Comparison of ENCODE assay signal across 8 cellular contexts in the genomic region with DNA sequence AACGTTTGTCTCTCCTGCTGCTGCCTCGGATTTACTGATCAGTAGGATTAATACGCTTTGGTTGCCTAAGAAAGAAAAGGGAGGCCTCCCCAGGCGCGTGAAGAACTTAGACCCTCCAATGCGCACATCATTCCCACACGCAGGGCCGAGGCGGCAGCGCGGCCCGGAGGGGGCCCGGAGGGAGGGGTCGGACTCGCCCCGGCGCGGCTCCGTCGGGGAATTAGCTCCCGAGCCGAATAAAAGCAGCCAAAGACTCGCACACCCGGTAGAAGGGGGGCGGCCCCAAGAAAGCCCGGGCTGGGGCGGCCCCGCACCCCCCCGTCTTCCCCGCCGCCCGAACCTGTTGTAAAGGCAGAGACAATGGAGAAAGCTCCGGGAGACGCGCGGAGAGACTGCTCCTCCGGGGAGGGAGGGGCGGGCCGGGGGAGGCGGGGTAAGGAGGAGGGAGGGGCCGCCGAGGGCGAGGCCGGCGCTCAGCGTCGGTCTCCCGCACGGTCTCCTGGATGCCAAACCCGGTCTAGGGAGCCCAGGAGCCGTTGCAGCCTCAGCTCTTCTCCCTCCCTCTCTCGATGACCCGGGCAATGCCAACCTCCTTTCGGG. TPM values are rescaled to one million over a fixed set of nuclear protein-coding genes. Genes with fewer than 3 reads are reported as not detected.
A peak's percentile ranks its signal among the peaks of the same experiment; 100 is the strongest.
DNase-seq lines count a peak whose midpoint lies in the region; ATAC-seq, FAIRE-seq and TF ChIP-seq lines count a peak whose summit lies in the region.

Gene NELL2 (minus strand): TSS at position 362 of the 600 bp plus-strand sequence. CDS start 446 bp downstream, outside the sequence.

- peak; percentile 17 for ATAC-seq in GM18519 (IDR thresholded peaks at IDR 0.05; ENCODE audit: low FRiP score, unreplicated experiment)
- ATAC-seq in GM18858 (IDR thresholded peaks at IDR 0.05; ENCODE audit: unreplicated experiment): no peak
- no peak for ATAC-seq in HG03025 (IDR thresholded peaks at IDR 0.05; ENCODE audit: low FRiP score, unreplicated experiment)

- peak within 1 kb of the TSS; percentile 91 for H2AFZ ChIP-seq in KMS-11 (ENCODE audit: low read depth)

- H3K9ac ChIP-seq in KMS-11: peak within 1 kb of the TSS; percentile 20; the same call in 1 of the 2 replicates

- H3K27me3 ChIP-seq in KMS-11 (ENCODE audit: insufficient read depth, low read depth): no peaks in the 10 kb centered on the region; the same call in 1 of the 2 replicates
- peaks cover 0 to 6% of the 10 kb centered on the region in 2 donors for H3K27me3 ChIP-seq in small intestine (ENCODE audit: control insufficient read depth in 2 of 2, insufficient read depth in 2 of 2, low read length in 2 of 2)

- H3K4me3 ChIP-seq in KMS-11 (IDR thresholded peaks at IDR 0.05; ENCODE audit: insufficient read depth, low read depth, low read length) (no peak within 1 kb of the TSS), astrocyte of the cerebellum (ENCODE audit: low read depth, low read length) (peak within 1 kb of the TSS; percentile 46), iPS-11a (ENCODE audit: low read depth, low read length) (peak within 1 kb of the TSS; percentile 77), small intestine (ENCODE audit: low read depth in 1 of 2, low read length in 2 of 2) (peak within 1 kb of the TSS; percentile 50 to 98)

- H3K4me1 ChIP-seq in KMS-11 (ENCODE audit: low read depth, poor library complexity, severe bottlenecking) (no peaks in the 10 kb centered on the region), small intestine (ENCODE audit: control insufficient read depth in 2 of 2, insufficient read depth in 1 of 2, low read depth in 1 of 2, low read length in 1 of 2) (peaks cover 0 to 3% of the 10 kb centered on the region in 2 donors)

- in situ Hi-C loops in astrocyte of the cerebellum (cut with HindIII; ENCODE audit: low sequenced_read_pairs): no loop called here

- H3K27me3 Mint-ChIP-seq in T-helper 2 cell treated with Interferon-gamma antibody and Interleukin-4, amounts not matched to agents 5 μg/mL and 100 μg/mL, for 36 hours (ENCODE audit: low read depth): peaks cover 50% of the 10 kb centered on the region

- H3K9me3 Mint-ChIP-seq in T-helper 2 cell treated with Interferon-gamma antibody and Interleukin-4, amounts not matched to agents 5 μg/mL and 100 μg/mL, for 36 hours: peaks cover 4% of the 10 kb centered on the region

- H3K9me3 ChIP-seq in small intestine (ENCODE audit: control insufficient read depth, low read depth): no peaks in the 10 kb centered on the region

- H3K4me1 Mint-ChIP-seq in T-helper 2 cell treated with Interferon-gamma antibody and Interleukin-4, amounts not matched to agents 5 μg/mL and 100 μg/mL, for 36 hours (ENCODE audit: low read depth): peaks cover 28% of the 10 kb centered on the region

- H3K36me3 Mint-ChIP-seq in T-helper 2 cell treated with Interferon-gamma antibody and Interleukin-4, amounts not matched to agents 5 μg/mL and 100 μg/mL, for 36 hours (ENCODE audit: low read depth): no peaks in the 10 kb centered on the region

- TF ChIP-seq CTCF in KMS-11 (conservative IDR thresholded peaks at IDR 0.05; ENCODE audit: low read depth, low read length) (no peak), astrocyte of the cerebellum (IDR thresholded peaks at IDR 0.05; ENCODE audit: low read depth, low read length, missing control alignments) (no peak)

- peak within 1 kb of the TSS; percentile 94 for H3K4me2 ChIP-seq in KMS-11

- H3K27ac ChIP-seq in KMS-11 (no peak within 1 kb of the TSS), small intestine (ENCODE audit: low read depth in 1 of 2, low read length in 1 of 2) (no peak within 1 kb of the TSS)

- H4K20me1 ChIP-seq in KMS-11 (ENCODE audit: insufficient read depth): no peaks in the 10 kb centered on the region

- 0 to 1% (median 0%) methylated on average over 48 to 54 of the region's 54 CpGs for WGBS in small intestine, 3 donors

- H3K79me2 ChIP-seq in KMS-11 (ENCODE audit: insufficient read depth, low read depth): no peaks in the 10 kb centered on the region

- H3K27ac Mint-ChIP-seq in T-helper 2 cell treated with Interferon-gamma antibody and Interleukin-4, amounts not matched to agents 5 μg/mL and 100 μg/mL, for 36 hours: no peak within 1 kb of the TSS

- peak; percentile 29 for DNase-seq in T-helper 2 cell treated with Interferon-gamma antibody and Interleukin-4, amounts not matched to agents 5 μg/mL and 100 μg/mL, for 36 hours (ENCODE audit: low spot score)
- no peak for DNase-seq in astrocyte of the cerebellum (ENCODE audit: low read depth)
- DNase-seq in small intestine: peak; percentile 73

- H3K4me3 Mint-ChIP-seq in T-helper 2 cell treated with Interferon-gamma antibody and Interleukin-4, amounts not matched to agents 5 μg/mL and 100 μg/mL, for 36 hours: peak within 1 kb of the TSS; percentile 96

- no peaks in the 10 kb centered on the region for H3K36me3 ChIP-seq in KMS-11 (ENCODE audit: insufficient read depth)
- no peaks in the 10 kb centered on the region for H3K36me3 ChIP-seq in small intestine (ENCODE audit: control insufficient read depth in 2 of 2, insufficient read depth in 2 of 2, low read length in 2 of 2)

- no peak for FAIRE-seq in small intestine (lab: Jason Lieb, UNC)

RNA-seq across cellular contexts. Expression of gene NELL2, which starts in this region (rescaled TPM):
- 10 to 100 TPM in 2 of 3 donors, 1 to 10 TPM in 1; 4.4 to 29.1 (median 25.1) TPM for polyA plus RNA-seq in small intestine
